16 cellular contexts compared by ENCODE assay signal in genomic region chr18:54163458-54163857, GRCh38.
DNase-seq lines count a peak whose midpoint lies in the region; ATAC-seq, FAIRE-seq and TF ChIP-seq lines count a peak whose summit lies in the region.
"Had no signal": no experiment of that assay in that cellular context is flagged by ENCODE, and none has a peak within 500 bp of the region (broad histone marks: within the 10 kb centered on the region; RNA-seq: fewer than 3 reads in every experiment).

No MANE protein-coding gene starts in this region.

- ATAC-seq in HG03521 (IDR thresholded peaks at IDR 0.05; ENCODE audit: unreplicated experiment) (no peak), GM19351 (IDR thresholded peaks at IDR 0.05; ENCODE audit: unreplicated experiment) (no peak)

- H3K4me1 Mint-ChIP-seq in activated T-helper 1 cell treated with anti-CD3 and anti-CD28 coated beads, Interleukin-12 subunit alpha, Interleukin-12 subunit beta, Interleukin-2, Interleukin-4 antibody, amounts not matched to agents 30 ng/mL and 10 ng/mL and 1 ng/mL, durations not matched to agents 14 hours and 24 hours and 36 hours (ENCODE audit: low read depth) = peaks cover 52% of the 10 kb centered on the region

- TF ChIP-seq CTCF in D721Med (IDR thresholded peaks at IDR 0.05; ENCODE audit: insufficient read depth, missing control alignments) = no peak

- H3K4me3 Mint-ChIP-seq in activated T-helper 1 cell treated with anti-CD3 and anti-CD28 coated beads, Interleukin-12 subunit alpha, Interleukin-12 subunit beta, Interleukin-2, Interleukin-4 antibody, amounts not matched to agents 30 ng/mL and 10 ng/mL and 1 ng/mL, durations not matched to agents 14 hours and 24 hours and 36 hours = no peak overlapping the region

- peaks cover 52% of the 10 kb centered on the region for H3K36me3 Mint-ChIP-seq in activated T-helper 1 cell treated with anti-CD3 and anti-CD28 coated beads, Interleukin-12 subunit alpha, Interleukin-12 subunit beta, Interleukin-2, Interleukin-4 antibody, amounts not matched to agents 30 ng/mL and 10 ng/mL and 1 ng/mL, durations not matched to agents 14 hours and 24 hours and 36 hours (ENCODE audit: low read depth)

- intact Hi-C loops in activated T-helper 1 cell treated with anti-CD3 and anti-CD28 coated beads, Interleukin-12 subunit alpha, Interleukin-12 subunit beta, Interleukin-2, Interleukin-4 antibody, amounts not matched to agents 30 ng/mL and 10 ng/mL and 1 ng/mL, durations not matched to agents 14 hours and 24 hours and 36 hours (cut with micrococcal nuclease) = loop anchor here (1.0 kb wide), 3 partner anchors 10 to 19 kb away; no protein-coding TSS in a partner anchor

- H3K27ac Mint-ChIP-seq in activated T-helper 1 cell treated with anti-CD3 and anti-CD28 coated beads, Interleukin-12 subunit alpha, Interleukin-12 subunit beta, Interleukin-2, Interleukin-4 antibody, amounts not matched to agents 30 ng/mL and 10 ng/mL and 1 ng/mL, durations not matched to agents 14 hours and 24 hours and 36 hours = peak overlapping the region; percentile 42

- H3K9me3 Mint-ChIP-seq in activated T-helper 1 cell treated with anti-CD3 and anti-CD28 coated beads, Interleukin-12 subunit alpha, Interleukin-12 subunit beta, Interleukin-2, Interleukin-4 antibody, amounts not matched to agents 30 ng/mL and 10 ng/mL and 1 ng/mL, durations not matched to agents 14 hours and 24 hours and 36 hours = no peaks in the 10 kb centered on the region

- FAIRE-seq in D721Med (lab: Jason Lieb, UNC) (peak; percentile 91), GM18507 (lab: Jason Lieb, UNC) (peak; percentile 15)
- FAIRE-seq: colon, frontal cortex had no signal

- DNase-seq in D721Med (ENCODE audit: insufficient read length, low spot score) (no peak), GM18507 (ENCODE audit: extremely low spot score, insufficient read length, low read depth) (no peak), iris pigment epithelial cell (ENCODE audit: low read depth) (peak; percentile 61), NCI-H2029 treated with DMSO at 0.1 percent for 48 hours (lab: John Stamatoyannopoulos, UW) (no peak)
- DNase-seq in activated T-helper 1 cell treated with anti-CD3 and anti-CD28 coated beads, Interleukin-12 subunit alpha, Interleukin-12 subunit beta, Interleukin-2, Interleukin-4 antibody, amounts not matched to agents 30 ng/mL and 10 ng/mL and 1 ng/mL, durations not matched to agents 14 hours and 24 hours and 36 hours (ENCODE audit: low spot score) = no peak
- DNase-seq: activated CD4-positive, alpha-beta T cell treated with anti-CD3 and anti-CD28 coated beads for 1 hour; aorta; MM.1S; NCI-H1694 treated with DMSO at 0.1 percent for 48 hours; NCI-H345; Right ventricle myocardium superior; stimulated activated CD4-positive, alpha-beta T cell treated with anti-CD3 and anti-CD28 coated beads, Interleukin-2, amount 100 ng/mL, for 48 hours had no signal

- no peaks in the 10 kb centered on the region for H3K27me3 Mint-ChIP-seq in activated T-helper 1 cell treated with anti-CD3 and anti-CD28 coated beads, Interleukin-12 subunit alpha, Interleukin-12 subunit beta, Interleukin-2, Interleukin-4 antibody, amounts not matched to agents 30 ng/mL and 10 ng/mL and 1 ng/mL, durations not matched to agents 14 hours and 24 hours and 36 hours (ENCODE audit: insufficient read depth)
